ENCODE assay signal across 17 cellular contexts in genomic region chr6:39365281-39366074, GRCh38. TPM values are rescaled to one million over a fixed set of nuclear protein-coding genes. Genes with fewer than 3 reads are reported as not detected.
DNase-seq lines count a peak whose midpoint lies in the region; ATAC-seq and TF ChIP-seq lines count a peak whose summit lies in the region.
"Had no signal": no experiment of that assay in that cellular context is flagged by ENCODE, and none has a peak within 500 bp of the region (broad histone marks: within the 10 kb centered on the region; RNA-seq: fewer than 3 reads in every experiment).

No MANE protein-coding gene starts in this region.

- intact Hi-C loops in mammary epithelial cell (cut with micrococcal nuclease) (loop anchor here (10.0 kb wide), 1 partner anchor 359 kb away; the partner anchor contains the start of gene KIF6), esophagus muscularis mucosa (cut with DNase I) (no loop called here)

- TF ChIP-seq CTCF in mammary epithelial cell (conservative IDR thresholded peaks at IDR 0.05 in 1 of 2, IDR thresholded peaks at IDR 0.05 in 1 of 2; ENCODE audit: extremely low read depth in 1 of 2, insufficient read depth in 1 of 2, low read depth in 1 of 2, low read length in 2 of 2), result no peak
- no peak for TF ChIP-seq CTCF in esophagus muscularis mucosa (IDR thresholded peaks at IDR 0.05)

- H3K79me2 ChIP-seq in mammary epithelial cell (ENCODE audit: insufficient read depth, low read length), result no peaks in the 10 kb centered on the region

- peak; percentile 84 for DNase-seq in Daoy (ENCODE audit: low read depth)
- DNase-seq in M059J (ENCODE audit: low read depth), result peak; percentile 69
- DNase-seq in mammary epithelial cell, result peak; percentile 51
- DNase-seq in kidney tubule cell (ENCODE audit: low spot score), result peak; percentile 66
- DNase-seq in stimulated activated CD4-positive, alpha-beta T cell treated with anti-CD3 and anti-CD28 coated beads, Interleukin-4, amount 100 ng/mL, for 1 hour, result no peak
- no peak for DNase-seq in esophagus muscularis mucosa (ENCODE audit: extremely low spot score)
- DNase-seq: activated CD4-positive, CD25-positive, alpha-beta regulatory T cell; activated T-cell treated with anti-CD3 and anti-CD28 coated beads, Interleukin-2, amount 50 U/mL, for 1 hour; kidney glomerular epithelial cell; natural killer cell; NCI-H1048; stimulated activated CD4-positive, alpha-beta T cell treated with anti-CD3 and anti-CD28 coated beads, Interleukin-2, amount 100 ng/mL, for 48 hours had no signal

- H3K4me3 ChIP-seq in mammary epithelial cell (replicated peaks in 1 of 3; ENCODE audit: insufficient read depth in 1 of 3, low read depth in 2 of 3, low read length in 3 of 3) (no peak overlapping the region), esophagus muscularis mucosa (no peak overlapping the region)
- H3K4me3 ChIP-seq: right atrium auricular region, vagina had no signal

- CTCF ChIA-PET in mammary epithelial cell (lab: Charles Lee; ENCODE audit: low non-redundant PET), result no interaction called here

- no peaks in the 10 kb centered on the region for H3K27me3 ChIP-seq in mammary epithelial cell (ENCODE audit: insufficient read depth, low read length)
- H3K27me3 ChIP-seq in esophagus muscularis mucosa, result no peaks in the 10 kb centered on the region
- H3K27me3 ChIP-seq: right atrium auricular region, vagina had no signal

- no peak for TF ChIP-seq EP300 in esophagus muscularis mucosa (IDR thresholded peaks at IDR 0.05)

- no peaks in the 10 kb centered on the region for H3K9me3 ChIP-seq in mammary epithelial cell (replicated peaks; ENCODE audit: insufficient read depth, low read length)
- H3K9me3 ChIP-seq in esophagus muscularis mucosa, result no peaks in the 10 kb centered on the region
- H3K9me3 ChIP-seq: right atrium auricular region, vagina had no signal

- H3K27ac ChIP-seq in mammary epithelial cell (ENCODE audit: insufficient read depth, low read depth, low read length) (no peak overlapping the region), esophagus muscularis mucosa (replicated peaks in 1 of 4) (no peak overlapping the region)
- H3K27ac ChIP-seq: C4-2B, right atrium auricular region, vagina had no signal

- H3K4me2 ChIP-seq in mammary epithelial cell (ENCODE audit: insufficient read depth, low read depth, low read length), result no peak overlapping the region

- in situ Hi-C loops in mammary epithelial cell (cut with MboI; ENCODE audit: low sequenced_read_pairs in 2 of 2), result loop anchor here in 1 of 2 donors (25.0 kb wide), 1 partner anchor 947 kb away; no protein-coding TSS in a partner anchor

- H4K20me1 ChIP-seq in mammary epithelial cell (ENCODE audit: insufficient read depth, low read length), result no peaks in the 10 kb centered on the region

- H3K9ac ChIP-seq in mammary epithelial cell (ENCODE audit: insufficient read depth, low read length), result no peak overlapping the region

- H3K36me3 ChIP-seq in mammary epithelial cell (ENCODE audit: insufficient read depth, low read length), result no peaks in the 10 kb centered on the region
- no peaks in the 10 kb centered on the region for H3K36me3 ChIP-seq in esophagus muscularis mucosa
- H3K36me3 ChIP-seq: right atrium auricular region, vagina had no signal

- no TSS peak for BruUV-seq in mammary epithelial cell (replicated peaks; lab: Mats Ljungman, UMichigan)

- H2AFZ ChIP-seq in mammary epithelial cell (ENCODE audit: low read depth, low read length), result no peak overlapping the region

- ATAC-seq in HG03039 (IDR thresholded peaks at IDR 0.05; ENCODE audit: unreplicated experiment) (no peak), GM21619 (IDR thresholded peaks at IDR 0.05; ENCODE audit: unreplicated experiment) (no peak)
- ATAC-seq: natural killer cell had no signal

- 88% methylated on average over 12 of the region's 13 CpGs for WGBS in mammary epithelial cell (ENCODE audit: low coverage, missing lambda C conversion rate)
- 91% methylated on average over 12 of the region's 13 CpGs for WGBS in esophagus muscularis mucosa

- no peaks in the 10 kb centered on the region for H3K4me1 ChIP-seq in mammary epithelial cell (ENCODE audit: insufficient read depth, low read length)
- peaks cover 5 to 25% (median 14%) of the 10 kb centered on the region in 4 donors for H3K4me1 ChIP-seq in esophagus muscularis mucosa
- H3K4me1 ChIP-seq: right atrium auricular region, vagina had no signal

- TF ChIP-seq POLR2A in esophagus muscularis mucosa (IDR thresholded peaks at IDR 0.05; ENCODE audit: low read depth), result no peak

- dilution Hi-C loops in mammary epithelial cell (cut with HindIII; ENCODE audit: low sequenced_read_pairs), result no loop called here

RNA-seq across cellular contexts. Expression of gene KCNK16, which starts 43.0 kb away (rescaled TPM):
- not detected in 2 replicates for total RNA-seq in Daoy (2014; rRNA removed; shearing (Covaris generic))
- not detected in 2 replicates for total RNA-seq in M059J (2014; rRNA removed; shearing (Covaris generic))
- total RNA-seq in mammary epithelial cell (not detected), esophagus muscularis mucosa (not detected)
- not detected for polyA plus RNA-seq in mammary epithelial cell
- not detected for polyA minus RNA-seq in mammary epithelial cell
- total RNA-seq: natural killer cell, right atrium auricular region, vagina had no signal

RNA-seq across cellular contexts. Expression of gene KCNK17, which starts 51.3 kb away (rescaled TPM):
- total RNA-seq in Daoy (2014; rRNA removed; shearing (Covaris generic)), result not detected in 2 replicates
- not detected in 2 replicates for total RNA-seq in M059J (2014; rRNA removed; shearing (Covaris generic))
- 10 to 100 TPM in 1 of 2 donors, not detected in 1; 13.0 TPM for total RNA-seq in mammary epithelial cell
- not detected for polyA plus RNA-seq in mammary epithelial cell
- polyA minus RNA-seq in mammary epithelial cell, result not detected
- total RNA-seq in esophagus muscularis mucosa, result under 1 TPM in 1 of 4 donors, not detected in 3; 0.17 TPM
- total RNA-seq: vagina had no signal

Comparison
In these comparisons a context has a peak if more than half of its experiments do, and no peak if none do; other contexts are left out.
1. DNase-seq: peak in Daoy (single experiment), M059J (single experiment), mammary epithelial cell (single experiment) and kidney tubule cell (single experiment); none in stimulated activated CD4-positive, alpha-beta T cell treated with anti-CD3 and anti-CD28 coated beads, Interleukin-4, amount 100 ng/mL, for 1 hour (single experiment) and esophagus muscularis mucosa (single experiment).